ENCODE assay signal across 9 cellular contexts in the genomic region with DNA sequence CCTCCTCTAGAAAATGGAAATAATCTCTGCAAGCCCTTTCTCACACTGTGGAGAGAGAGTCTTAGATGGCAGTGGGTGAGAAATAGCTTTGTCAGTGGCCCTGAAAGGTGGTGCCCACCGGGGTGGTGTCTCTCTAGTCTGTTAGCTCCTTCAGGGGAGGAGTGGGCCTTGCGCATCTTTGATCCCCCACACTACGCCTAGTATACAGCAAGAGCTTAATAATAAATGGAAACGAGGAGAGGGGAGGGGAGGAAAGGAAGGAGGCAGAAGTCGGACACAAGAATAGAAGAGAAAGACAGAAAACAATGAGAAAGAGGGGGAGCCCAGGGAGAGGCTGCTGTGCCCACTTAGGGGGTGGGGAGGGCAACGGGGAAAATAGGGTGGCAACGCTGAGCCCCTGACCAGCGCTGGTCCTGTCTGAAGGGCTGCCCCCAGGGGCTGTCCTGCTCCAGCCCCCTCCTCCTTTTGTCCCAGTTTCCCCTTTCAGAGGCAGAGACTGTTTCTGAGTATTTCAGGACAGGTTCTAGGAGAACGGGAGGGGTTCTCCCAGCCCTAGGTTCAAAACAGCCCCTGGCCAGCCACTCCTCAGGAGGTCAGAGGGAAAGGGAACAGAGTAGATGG. TPM values are rescaled to one million over a fixed set of nuclear protein-coding genes. Genes with fewer than 3 reads are reported as not detected.
DNase-seq lines count a peak whose midpoint lies in the region; ATAC-seq and TF ChIP-seq lines count a peak whose summit lies in the region.
"Had no signal": no experiment of that assay in that cellular context is flagged by ENCODE, and none has a peak within 500 bp of the region (broad histone marks: within the 10 kb centered on the region; RNA-seq: fewer than 3 reads in every experiment).

No MANE protein-coding gene starts in this region.

- H3K9me3 ChIP-seq in A673 (ENCODE audit: low read depth, low read length, poor library complexity, severe bottlenecking): no peaks in the 10 kb centered on the region
- H3K9me3 ChIP-seq in KOPT-K1 (ENCODE audit: insufficient read depth, low read length, poor library complexity, severe bottlenecking): no peaks in the 10 kb centered on the region
- H3K9me3 ChIP-seq in effector memory CD4-positive, alpha-beta T cell (ENCODE audit: control insufficient read depth, low read length): no peaks in the 10 kb centered on the region

- no peaks in the 10 kb centered on the region for H3K36me3 Mint-ChIP-seq in nephron (ENCODE audit: low read depth)

- peaks cover 51% of the 10 kb centered on the region for H3K4me1 ChIP-seq in A673 (ENCODE audit: insufficient read depth, low read length, poor library complexity, severe bottlenecking)
- H3K4me1 ChIP-seq in effector memory CD4-positive, alpha-beta T cell (ENCODE audit: control insufficient read depth, insufficient read depth, low read length, poor library complexity, severe bottlenecking): peaks cover 36% of the 10 kb centered on the region

- DNase-seq in A673 (ENCODE audit: low spot score) (no peak), middle frontal gyrus (ENCODE audit: extremely low spot score, low spot score) (no peak), DMS53 (lab: John Stamatoyannopoulos, UW) (no peak), NCI-H1436 treated with DMSO at 0.1 percent for 48 hours (lab: John Stamatoyannopoulos, UW) (no peak)
- no peak for DNase-seq in effector memory CD4-positive, alpha-beta T cell
- DNase-seq: GOT3 had no signal

- H3K9me3 Mint-ChIP-seq in nephron: no peaks in the 10 kb centered on the region

- CTCF ChIA-PET in A673 (lab: Charles Lee): interaction anchor here (0.6 kb wide), 1 partner anchor 175 kb away, joined by 3 read pairs; a partner anchor contains a TSS

- H3K36me3 ChIP-seq in A673 (ENCODE audit: insufficient read depth, low read length, poor library complexity, severe bottlenecking) (no peaks in the 10 kb centered on the region), KOPT-K1 (ENCODE audit: insufficient read depth, low read length) (no peaks in the 10 kb centered on the region)
- H3K36me3 ChIP-seq in effector memory CD4-positive, alpha-beta T cell (ENCODE audit: control insufficient read depth, insufficient read depth, low read length): no peaks in the 10 kb centered on the region

- peaks cover 55% of the 10 kb centered on the region for H3K4me1 Mint-ChIP-seq in nephron

- peaks cover 14% of the 10 kb centered on the region for H3K27me3 Mint-ChIP-seq in nephron (ENCODE audit: low read depth)

- H3K27me3 ChIP-seq in A673 (replicated peaks; ENCODE audit: insufficient read depth, low read depth, low read length, poor library complexity): no peaks in the 10 kb centered on the region
- no peaks in the 10 kb centered on the region for H3K27me3 ChIP-seq in effector memory CD4-positive, alpha-beta T cell (replicated peaks; ENCODE audit: control insufficient read depth, insufficient read depth, low read length, poor library complexity, severe bottlenecking)

- peak overlapping the region; percentile 87 to 95 (median 93) for H3K4me3 Mint-ChIP-seq in nephron

- H3K27ac ChIP-seq in A673 (ENCODE audit: low read depth, low read length, poor library complexity, severe bottlenecking) (peak overlapping the region; percentile 59), KOPT-K1 (ENCODE audit: low read depth, low read length, poor library complexity, severe bottlenecking) (peak overlapping the region; percentile 77)
- H3K27ac ChIP-seq in effector memory CD4-positive, alpha-beta T cell (ENCODE audit: insufficient read depth, low read length, poor library complexity, severe bottlenecking): peak overlapping the region; percentile 84

- intact Hi-C loops in A673 (cut with micrococcal nuclease; ENCODE audit: unreplicated experiment): no loop called here

- POLR2A ChIA-PET in A673 (lab: Charles Lee; ENCODE audit: low non-redundant PET): no interaction called here

- TF ChIP-seq CTCF in A673 (conservative IDR thresholded peaks at IDR 0.05; ENCODE audit: low read depth, low read length): no peak
- no peak for TF ChIP-seq CTCF in nephron (IDR thresholded peaks at IDR 0.05; ENCODE audit: unreplicated experiment in 3 of 3)

- H3K4me3 ChIP-seq in A673 (ENCODE audit: low read depth, low read length, poor library complexity, severe bottlenecking): peak overlapping the region; percentile 62
- no peak overlapping the region for H3K4me3 ChIP-seq in effector memory CD4-positive, alpha-beta T cell (ENCODE audit: insufficient read depth, low read depth, low read length, poor library complexity, severe bottlenecking)

- H3K27ac Mint-ChIP-seq in nephron: peak overlapping the region; percentile 91 to 92 (median 91)

- ATAC-seq in GM19035 (IDR thresholded peaks at IDR 0.05; ENCODE audit: unreplicated experiment): no peak

- no TSS peak for BruUV-seq in A673 (replicated peaks; lab: Mats Ljungman, UMichigan)

RNA-seq across cellular contexts. Expression of a gene that starts 1.2 kb away (rescaled TPM):
- total RNA-seq in A673 (2021): 37.8 and 62.0 TPM in 2 replicates

RNA-seq across cellular contexts. Expression of a gene that starts 49.1 kb away (rescaled TPM):
- 2,875 and 2,961 TPM in 2 replicates for total RNA-seq in A673 (2021)
